ENCODE assay signal across 2 cellular contexts in the genomic region with DNA sequence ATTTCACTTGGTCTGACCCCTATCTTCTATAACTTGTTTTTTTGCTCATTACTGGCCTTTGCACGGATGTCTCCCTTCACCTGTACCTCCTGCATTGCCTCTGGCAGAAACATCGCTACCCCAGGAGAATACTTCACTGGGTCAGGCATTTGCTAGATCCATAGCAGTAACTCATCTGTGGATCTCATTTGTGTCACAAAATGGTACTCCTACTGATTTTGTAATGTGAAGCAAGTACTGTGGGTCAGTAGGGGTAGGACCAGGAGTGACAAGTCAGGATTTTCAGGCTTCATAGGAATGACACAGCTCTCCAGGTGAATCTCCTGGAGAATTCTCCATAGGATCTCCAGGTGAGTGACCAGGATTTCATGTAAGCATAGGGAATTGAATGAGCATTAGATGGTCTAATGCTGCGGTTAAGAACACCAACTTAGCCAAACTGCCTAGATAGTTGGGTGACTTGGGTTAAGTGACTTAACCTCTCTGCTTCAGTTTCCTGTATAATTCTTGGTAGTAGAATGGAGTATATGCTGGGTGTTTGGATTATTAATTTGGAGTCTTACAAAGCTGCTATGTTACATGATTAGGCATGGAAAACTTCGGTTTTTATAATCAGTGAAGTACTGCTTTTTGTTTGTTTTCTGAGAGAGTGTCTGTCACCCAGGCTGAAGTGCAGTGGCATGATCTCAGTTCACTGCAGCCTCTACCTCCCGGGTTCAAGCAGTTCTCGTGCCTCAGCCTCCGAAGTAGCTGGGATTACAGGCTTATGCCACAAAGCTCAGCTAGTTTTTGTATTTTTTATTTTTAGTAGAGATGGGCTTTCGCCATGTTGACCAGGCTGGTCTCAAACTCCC.
TF ChIP-seq lines count a peak whose summit lies in the region.

No MANE protein-coding gene starts in this region.

TF ChIP-seq in HepG2, 621 proteins besides CTCF, POLR2A, EP300 and RAD21 (continued from another document and continues in another):
- TF ChIP-seq, protein P1, sequence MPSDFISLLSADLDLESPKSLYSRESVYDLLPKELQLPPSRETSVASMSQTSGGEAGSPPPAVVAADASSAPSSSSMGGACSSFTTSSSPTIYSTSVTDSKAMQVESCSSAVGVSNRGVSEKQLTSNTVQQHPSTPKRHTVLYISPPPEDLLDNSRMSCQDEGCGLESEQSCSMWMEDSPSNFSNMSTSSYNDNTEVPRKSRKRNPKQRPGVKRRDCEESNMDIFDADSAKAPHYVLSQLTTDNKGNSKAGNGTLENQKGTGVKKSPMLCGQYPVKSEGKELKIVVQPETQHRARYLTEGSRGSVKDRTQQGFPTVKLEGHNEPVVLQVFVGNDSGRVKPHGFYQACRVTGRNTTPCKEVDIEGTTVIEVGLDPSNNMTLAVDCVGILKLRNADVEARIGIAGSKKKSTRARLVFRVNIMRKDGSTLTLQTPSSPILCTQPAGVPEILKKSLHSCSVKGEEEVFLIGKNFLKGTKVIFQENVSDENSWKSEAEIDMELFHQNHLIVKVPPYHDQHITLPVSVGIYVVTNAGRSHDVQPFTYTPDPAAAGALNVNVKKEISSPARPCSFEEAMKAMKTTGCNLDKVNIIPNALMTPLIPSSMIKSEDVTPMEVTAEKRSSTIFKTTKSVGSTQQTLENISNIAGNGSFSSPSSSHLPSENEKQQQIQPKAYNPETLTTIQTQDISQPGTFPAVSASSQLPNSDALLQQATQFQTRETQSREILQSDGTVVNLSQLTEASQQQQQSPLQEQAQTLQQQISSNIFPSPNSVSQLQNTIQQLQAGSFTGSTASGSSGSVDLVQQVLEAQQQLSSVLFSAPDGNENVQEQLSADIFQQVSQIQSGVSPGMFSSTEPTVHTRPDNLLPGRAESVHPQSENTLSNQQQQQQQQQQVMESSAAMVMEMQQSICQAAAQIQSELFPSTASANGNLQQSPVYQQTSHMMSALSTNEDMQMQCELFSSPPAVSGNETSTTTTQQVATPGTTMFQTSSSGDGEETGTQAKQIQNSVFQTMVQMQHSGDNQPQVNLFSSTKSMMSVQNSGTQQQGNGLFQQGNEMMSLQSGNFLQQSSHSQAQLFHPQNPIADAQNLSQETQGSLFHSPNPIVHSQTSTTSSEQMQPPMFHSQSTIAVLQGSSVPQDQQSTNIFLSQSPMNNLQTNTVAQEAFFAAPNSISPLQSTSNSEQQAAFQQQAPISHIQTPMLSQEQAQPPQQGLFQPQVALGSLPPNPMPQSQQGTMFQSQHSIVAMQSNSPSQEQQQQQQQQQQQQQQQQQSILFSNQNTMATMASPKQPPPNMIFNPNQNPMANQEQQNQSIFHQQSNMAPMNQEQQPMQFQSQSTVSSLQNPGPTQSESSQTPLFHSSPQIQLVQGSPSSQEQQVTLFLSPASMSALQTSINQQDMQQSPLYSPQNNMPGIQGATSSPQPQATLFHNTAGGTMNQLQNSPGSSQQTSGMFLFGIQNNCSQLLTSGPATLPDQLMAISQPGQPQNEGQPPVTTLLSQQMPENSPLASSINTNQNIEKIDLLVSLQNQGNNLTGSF (CRISPR knock-in tag; IDR thresholded peaks at IDR 0.05), result no peak
- TF ChIP-seq, protein P2, sequence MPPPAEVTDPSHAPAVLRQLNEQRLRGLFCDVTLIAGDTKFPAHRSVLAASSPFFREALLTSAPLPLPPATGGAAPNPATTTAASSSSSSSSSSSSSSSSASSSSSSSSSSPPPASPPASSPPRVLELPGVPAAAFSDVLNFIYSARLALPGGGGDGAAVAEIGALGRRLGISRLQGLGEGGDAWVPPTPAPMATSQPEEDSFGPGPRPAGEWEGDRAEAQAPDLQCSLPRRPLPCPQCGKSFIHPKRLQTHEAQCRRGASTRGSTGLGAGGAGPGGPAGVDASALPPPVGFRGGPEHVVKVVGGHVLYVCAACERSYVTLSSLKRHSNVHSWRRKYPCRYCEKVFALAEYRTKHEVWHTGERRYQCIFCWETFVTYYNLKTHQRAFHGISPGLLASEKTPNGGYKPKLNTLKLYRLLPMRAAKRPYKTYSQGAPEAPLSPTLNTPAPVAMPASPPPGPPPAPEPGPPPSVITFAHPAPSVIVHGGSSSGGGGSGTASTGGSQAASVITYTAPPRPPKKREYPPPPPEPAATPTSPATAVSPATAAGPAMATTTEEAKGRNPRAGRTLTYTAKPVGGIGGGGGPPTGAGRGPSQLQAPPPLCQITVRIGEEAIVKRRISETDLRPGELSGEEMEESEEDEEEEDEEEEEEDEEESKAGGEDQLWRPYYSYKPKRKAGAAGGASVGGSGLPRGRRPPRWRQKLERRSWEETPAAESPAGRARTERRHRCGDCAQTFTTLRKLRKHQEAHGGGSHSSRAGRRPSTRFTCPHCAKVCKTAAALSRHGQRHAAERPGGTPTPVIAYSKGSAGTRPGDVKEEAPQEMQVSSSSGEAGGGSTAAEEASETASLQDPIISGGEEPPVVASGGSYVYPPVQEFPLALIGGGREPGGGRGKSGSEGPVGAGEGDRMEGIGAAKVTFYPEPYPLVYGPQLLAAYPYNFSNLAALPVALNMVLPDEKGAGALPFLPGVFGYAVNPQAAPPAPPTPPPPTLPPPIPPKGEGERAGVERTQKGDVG (CRISPR knock-in tag; IDR thresholded peaks at IDR 0.05; ENCODE audit: borderline replicate concordance), result no peak
- TF ChIP-seq SP140L (CRISPR knock-in tag; IDR thresholded peaks at IDR 0.05; ENCODE audit: borderline replicate concordance), result no peak
- no peak for TF ChIP-seq GLMP (CRISPR knock-in tag; IDR thresholded peaks at IDR 0.05; ENCODE audit: borderline replicate concordance)
- no peak for TF ChIP-seq SOX13 (IDR thresholded peaks at IDR 0.05)
- no peak for TF ChIP-seq SOX13 (CRISPR knock-in tag; conservative IDR thresholded peaks at IDR 0.05 in 1 of 2, IDR thresholded peaks at IDR 0.05 in 1 of 2)
- TF ChIP-seq, protein P3, sequence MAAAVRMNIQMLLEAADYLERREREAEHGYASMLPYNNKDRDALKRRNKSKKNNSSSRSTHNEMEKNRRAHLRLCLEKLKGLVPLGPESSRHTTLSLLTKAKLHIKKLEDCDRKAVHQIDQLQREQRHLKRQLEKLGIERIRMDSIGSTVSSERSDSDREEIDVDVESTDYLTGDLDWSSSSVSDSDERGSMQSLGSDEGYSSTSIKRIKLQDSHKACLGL (CRISPR knock-in tag; IDR thresholded peaks at IDR 0.05), result no peak
- TF ChIP-seq ZNF547 (CRISPR knock-in tag; IDR thresholded peaks at IDR 0.05), result 0 out of 2 replicates have a peak, but pooled peaks have one; percentile 11
- TF ChIP-seq MTF1 (CRISPR knock-in tag; IDR thresholded peaks at IDR 0.05), result peak; percentile 60; the same call in 1 of the 2 replicates
- no peak for TF ChIP-seq ZNF83 (CRISPR knock-in tag; IDR thresholded peaks at IDR 0.05; ENCODE audit: borderline replicate concordance)
- TF ChIP-seq THAP8 (CRISPR knock-in tag; IDR thresholded peaks at IDR 0.05; ENCODE audit: borderline replicate concordance), result no peak
- no peak for TF ChIP-seq AKAP8 (CRISPR knock-in tag; IDR thresholded peaks at IDR 0.05)
- TF ChIP-seq ZNF225 (CRISPR knock-in tag; IDR thresholded peaks at IDR 0.05), result no peak
- peak; percentile 75 for TF ChIP-seq MBD4 (IDR thresholded peaks at IDR 0.05; ENCODE audit: borderline replicate concordance, low read length)

TF ChIP-seq in GM12878, 131 proteins besides CTCF, POLR2A, EP300 and RAD21 (continued from another document):
- TF ChIP-seq, protein P4, sequence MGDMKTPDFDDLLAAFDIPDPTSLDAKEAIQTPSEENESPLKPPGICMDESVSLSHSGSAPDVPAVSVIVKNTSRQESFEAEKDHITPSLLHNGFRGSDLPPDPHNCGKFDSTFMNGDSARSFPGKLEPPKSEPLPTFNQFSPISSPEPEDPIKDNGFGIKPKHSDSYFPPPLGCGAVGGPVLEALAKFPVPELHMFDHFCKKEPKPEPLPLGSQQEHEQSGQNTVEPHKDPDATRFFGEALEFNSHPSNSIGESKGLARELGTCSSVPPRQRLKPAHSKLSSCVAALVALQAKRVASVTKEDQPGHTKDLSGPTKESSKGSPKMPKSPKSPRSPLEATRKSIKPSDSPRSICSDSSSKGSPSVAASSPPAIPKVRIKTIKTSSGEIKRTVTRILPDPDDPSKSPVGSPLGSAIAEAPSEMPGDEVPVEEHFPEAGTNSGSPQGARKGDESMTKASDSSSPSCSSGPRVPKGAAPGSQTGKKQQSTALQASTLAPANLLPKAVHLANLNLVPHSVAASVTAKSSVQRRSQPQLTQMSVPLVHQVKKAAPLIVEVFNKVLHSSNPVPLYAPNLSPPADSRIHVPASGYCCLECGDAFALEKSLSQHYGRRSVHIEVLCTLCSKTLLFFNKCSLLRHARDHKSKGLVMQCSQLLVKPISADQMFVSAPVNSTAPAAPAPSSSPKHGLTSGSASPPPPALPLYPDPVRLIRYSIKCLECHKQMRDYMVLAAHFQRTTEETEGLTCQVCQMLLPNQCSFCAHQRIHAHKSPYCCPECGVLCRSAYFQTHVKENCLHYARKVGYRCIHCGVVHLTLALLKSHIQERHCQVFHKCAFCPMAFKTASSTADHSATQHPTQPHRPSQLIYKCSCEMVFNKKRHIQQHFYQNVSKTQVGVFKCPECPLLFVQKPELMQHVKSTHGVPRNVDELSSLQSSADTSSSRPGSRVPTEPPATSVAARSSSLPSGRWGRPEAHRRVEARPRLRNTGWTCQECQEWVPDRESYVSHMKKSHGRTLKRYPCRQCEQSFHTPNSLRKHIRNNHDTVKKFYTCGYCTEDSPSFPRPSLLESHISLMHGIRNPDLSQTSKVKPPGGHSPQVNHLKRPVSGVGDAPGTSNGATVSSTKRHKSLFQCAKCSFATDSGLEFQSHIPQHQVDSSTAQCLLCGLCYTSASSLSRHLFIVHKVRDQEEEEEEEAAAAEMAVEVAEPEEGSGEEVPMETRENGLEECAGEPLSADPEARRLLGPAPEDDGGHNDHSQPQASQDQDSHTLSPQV (IDR thresholded peaks at IDR 0.05), result no peak
- TF ChIP-seq SP1 (IDR thresholded peaks at IDR 0.05; ENCODE audit: low read depth, low read length) (no peak), NR2C1 (IDR thresholded peaks at IDR 0.05) (no peak), HDAC2 (IDR thresholded peaks at IDR 0.05) (no peak), RB1 (IDR thresholded peaks at IDR 0.05; ENCODE audit: borderline replicate concordance) (no peak), CHD1 (IDR thresholded peaks at IDR 0.05; ENCODE audit: low read depth, low read length) (no peak), USF2 (IDR thresholded peaks at IDR 0.05; ENCODE audit: borderline replicate concordance, low read depth, low read length) (no peak), ZBTB40 (IDR thresholded peaks at IDR 0.05; ENCODE audit: borderline replicate concordance) (no peak)
- TF ChIP-seq, protein P5, sequence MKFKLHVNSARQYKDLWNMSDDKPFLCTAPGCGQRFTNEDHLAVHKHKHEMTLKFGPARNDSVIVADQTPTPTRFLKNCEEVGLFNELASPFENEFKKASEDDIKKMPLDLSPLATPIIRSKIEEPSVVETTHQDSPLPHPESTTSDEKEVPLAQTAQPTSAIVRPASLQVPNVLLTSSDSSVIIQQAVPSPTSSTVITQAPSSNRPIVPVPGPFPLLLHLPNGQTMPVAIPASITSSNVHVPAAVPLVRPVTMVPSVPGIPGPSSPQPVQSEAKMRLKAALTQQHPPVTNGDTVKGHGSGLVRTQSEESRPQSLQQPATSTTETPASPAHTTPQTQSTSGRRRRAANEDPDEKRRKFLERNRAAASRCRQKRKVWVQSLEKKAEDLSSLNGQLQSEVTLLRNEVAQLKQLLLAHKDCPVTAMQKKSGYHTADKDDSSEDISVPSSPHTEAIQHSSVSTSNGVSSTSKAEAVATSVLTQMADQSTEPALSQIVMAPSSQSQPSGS (IDR thresholded peaks at IDR 0.05; ENCODE audit: low read length), result peak; percentile 28; the same call in 1 of the 2 replicates
- TF ChIP-seq, protein P6, sequence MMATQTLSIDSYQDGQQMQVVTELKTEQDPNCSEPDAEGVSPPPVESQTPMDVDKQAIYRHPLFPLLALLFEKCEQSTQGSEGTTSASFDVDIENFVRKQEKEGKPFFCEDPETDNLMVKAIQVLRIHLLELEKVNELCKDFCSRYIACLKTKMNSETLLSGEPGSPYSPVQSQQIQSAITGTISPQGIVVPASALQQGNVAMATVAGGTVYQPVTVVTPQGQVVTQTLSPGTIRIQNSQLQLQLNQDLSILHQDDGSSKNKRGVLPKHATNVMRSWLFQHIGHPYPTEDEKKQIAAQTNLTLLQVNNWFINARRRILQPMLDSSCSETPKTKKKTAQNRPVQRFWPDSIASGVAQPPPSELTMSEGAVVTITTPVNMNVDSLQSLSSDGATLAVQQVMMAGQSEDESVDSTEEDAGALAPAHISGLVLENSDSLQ (IDR thresholded peaks at IDR 0.05), result no peak
